In genomic region chr17:44066204-44066930, GRCh38 we compare ENCODE assay signal across 1 cellular context.
TF ChIP-seq lines count a peak whose summit lies in the region.

TSS of gene LSM12 (minus strand) at chr17:44066671. CDS start at chr17:44066587, 84 bp downstream.

TF ChIP-seq in H1, 55 proteins besides CTCF, POLR2A, EP300 and RAD21:
- TF ChIP-seq CEBPB (IDR thresholded peaks at IDR 0.05; ENCODE audit: low read depth, low read length) (0 out of 2 replicates have a peak, but pooled peaks have one; percentile 62), POLR2AphosphoS5 (IDR thresholded peaks at IDR 0.05; ENCODE audit: low read depth, low read length) (0 out of 2 replicates have a peak, but pooled peaks have one; percentile 55), JUND (IDR thresholded peaks at IDR 0.05; ENCODE audit: low read length) (no peak), CREB1 (IDR thresholded peaks at IDR 0.05) (peak; percentile 79), YY1 (IDR thresholded peaks at IDR 0.05; ENCODE audit: low read depth, low read length) (peak; percentile 92), TBP (IDR thresholded peaks at IDR 0.05; ENCODE audit: low read depth, low read length) (peak; percentile 72), CHD2 (IDR thresholded peaks at IDR 0.05; ENCODE audit: low read length) (peak; percentile 13; the same call in 1 of the 2 replicates), TAF1 (IDR thresholded peaks at IDR 0.05; ENCODE audit: low read depth, low read length) (peak; percentile 95), BCL11A (IDR thresholded peaks at IDR 0.05; ENCODE audit: low read depth in 2 of 2, low read length in 2 of 2) (no peak), NRF1 (IDR thresholded peaks at IDR 0.05; ENCODE audit: low read depth, low read length) (peak; percentile 84), TAF7 (optimal IDR thresholded peaks at IDR 0.05; ENCODE audit: borderline replicate concordance, low read depth, low read length) (peak; percentile 76), ASH2L (IDR thresholded peaks at IDR 0.05; ENCODE audit: low read length) (no peak), NANOG (IDR thresholded peaks at IDR 0.05; ENCODE audit: insufficient read depth, low read depth, low read length, poor library complexity, severe bottlenecking) (no peak), GTF2F1 (IDR thresholded peaks at IDR 0.05; ENCODE audit: borderline replicate concordance, low read depth, low read length) (0 out of 2 replicates have a peak, but pooled peaks have one; percentile 14), PHF8 (conservative IDR thresholded peaks at IDR 0.05; ENCODE audit: low read depth, low read length) (peak; percentile 87), SAP30 (IDR thresholded peaks at IDR 0.05; ENCODE audit: insufficient read depth, insufficient replicate concordance, low read length) (no peak), ATF2 (IDR thresholded peaks at IDR 0.05; ENCODE audit: low read length) (no peak), ATF3 (IDR thresholded peaks at IDR 0.05; ENCODE audit: insufficient read depth, low read depth, low read length) (no peak), BACH1 (IDR thresholded peaks at IDR 0.05; ENCODE audit: low read length) (no peak), SP4 (IDR thresholded peaks at IDR 0.05; ENCODE audit: low read length) (peak; percentile 55; the same call in 1 of the 2 replicates)
TF ChIP-seq in H1: peak in this region for 12.
